ENCODE assay signal across 12 cellular contexts in genomic region chr16:3026609-3027487, GRCh38. TPM values are rescaled to one million over a fixed set of nuclear protein-coding genes. Genes with fewer than 3 reads are reported as not detected.
"Had no signal": no experiment of that assay in that cellular context is flagged by ENCODE, and none has a peak within 500 bp of the region (broad histone marks: within the 10 kb centered on the region; RNA-seq: fewer than 3 reads in every experiment).

No MANE protein-coding gene starts in this region.

- H3K27ac Mint-ChIP-seq: activated T-cell treated with anti-CD3 and anti-CD28 coated beads, Interleukin-2, amount 50 U/mL, for 72 hours; stimulated activated effector memory CD8-positive, alpha-beta T cell treated with anti-CD3 and anti-CD28 coated beads, Interleukin-12 subunit alpha, Interleukin-12 subunit beta, amount 100 ng/mL, for 72 hours; T-helper 2 cell treated with Interferon-gamma antibody and Interleukin-4, amounts not matched to agents 5 μg/mL and 100 μg/mL, for 36 hours had no signal

- H3K4me3 Mint-ChIP-seq: T-helper 2 cell treated with Interferon-gamma antibody and Interleukin-4, amounts not matched to agents 5 μg/mL and 100 μg/mL, for 36 hours had no signal

- ATAC-seq: activated T-cell treated with anti-CD3 and anti-CD28 coated beads, Interleukin-2, amount 50 U/mL, for 72 hours; heart right ventricle; stimulated activated effector memory CD8-positive, alpha-beta T cell treated with anti-CD3 and anti-CD28 coated beads, Interleukin-12 subunit alpha, Interleukin-12 subunit beta, amount 100 ng/mL, for 72 hours had no signal

- H3K9me3 Mint-ChIP-seq: activated T-cell treated with anti-CD3 and anti-CD28 coated beads, Interleukin-2, amount 50 U/mL, for 72 hours; stimulated activated effector memory CD8-positive, alpha-beta T cell treated with anti-CD3 and anti-CD28 coated beads, Interleukin-12 subunit alpha, Interleukin-12 subunit beta, amount 100 ng/mL, for 72 hours; T-helper 2 cell treated with Interferon-gamma antibody and Interleukin-4, amounts not matched to agents 5 μg/mL and 100 μg/mL, for 36 hours had no signal

- DNase-seq: activated CD4-positive, alpha-beta T cell treated with anti-CD3 and anti-CD28 coated beads, Interleukin-2, amount 50 U/mL, for 48 hours; activated CD4-positive, CD25-positive, alpha-beta regulatory T cell treated with anti-CD3 and anti-CD28 coated beads, Interleukin-2, amount 50 U/mL, for 72 hours; activated naive CD4-positive, alpha-beta T cell; activated T-cell treated with anti-CD3 and anti-CD28 coated beads, Interleukin-2, amount 50 U/mL, for 72 hours; foreskin melanocyte; heart right ventricle; left ventricle myocardium inferior; mesenchymal stem cell; tibial artery had no signal

RNA-seq across cellular contexts. Expression of gene CLDN6, which starts 8.9 kb away (rescaled TPM):
- total RNA-seq: activated T-cell treated with anti-CD3 and anti-CD28 coated beads, Interleukin-2, amount 50 U/mL, for 72 hours; left ventricle myocardium inferior had no signal

RNA-seq across cellular contexts. Expression of gene BICDL2, which starts 9.9 kb away (rescaled TPM):
- total RNA-seq: cardiac muscle cell, heart right ventricle had no signal
